In the genomic region with DNA sequence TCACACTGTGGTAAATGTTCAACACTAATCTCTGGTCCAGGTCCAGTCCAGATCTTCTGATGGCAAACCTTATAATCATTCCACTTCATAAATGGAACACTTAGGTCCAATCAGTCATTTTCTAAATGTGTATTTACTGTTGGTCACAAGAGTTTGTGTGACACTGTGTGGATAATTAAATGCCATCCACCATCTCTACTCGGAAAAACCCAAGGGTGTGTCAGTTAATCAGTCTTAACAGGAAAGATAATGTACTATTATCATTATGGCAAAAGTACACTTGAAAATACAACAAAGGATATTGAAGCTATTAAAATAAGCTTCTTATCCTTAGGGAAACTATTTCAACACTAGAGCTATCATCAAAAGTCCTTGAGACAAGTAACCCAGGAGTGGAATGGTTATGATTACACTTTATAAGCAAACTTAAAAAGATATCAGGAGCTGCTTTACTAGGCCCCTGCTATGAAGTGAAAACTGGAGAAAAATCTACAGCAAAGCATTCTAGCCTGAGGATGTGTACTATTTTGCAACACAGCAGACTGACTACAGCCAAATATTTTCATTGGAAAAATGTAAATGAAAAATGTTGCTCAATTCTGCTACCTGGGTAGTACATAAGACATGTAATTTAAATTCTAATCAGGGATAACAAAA, we compare ENCODE assay signal across 31 cellular contexts.
A peak's percentile ranks its signal among the peaks of the same experiment; 100 is the strongest.
DNase-seq lines count a peak whose midpoint lies in the region; ATAC-seq and TF ChIP-seq lines count a peak whose summit lies in the region.
"Had no signal": no experiment of that assay in that cellular context is flagged by ENCODE, and none has a peak within 500 bp of the region (broad histone marks: within the 10 kb centered on the region; RNA-seq: fewer than 3 reads in every experiment).

No MANE protein-coding gene starts in this region.

- H3K27me3 ChIP-seq in effector memory CD4-positive, alpha-beta T cell (replicated peaks; ENCODE audit: control insufficient read depth, insufficient read depth, low read length, poor library complexity, severe bottlenecking) = no peaks in the 10 kb centered on the region
- H3K27me3 ChIP-seq: MG63, SJSA1, upper lobe of right lung had no signal

- no peaks in the 10 kb centered on the region for H3K4me1 Mint-ChIP-seq in osteocyte (ENCODE audit: unreplicated experiment)
- H3K4me1 Mint-ChIP-seq: activated CD4-positive, alpha-beta T cell treated with anti-CD3 and anti-CD28 coated beads, Interleukin-2, amount 10 ng/mL, durations not matched to agents 7 days and 5 days; CD14-positive monocyte; stimulated activated naive B cell treated with anti-CD40 and anti-IgM and Interleukin-4, amounts not matched to agents 10 μg/mL and 1 μg/mL and 100 μg/mL, for 72 hours had no signal

- no peak overlapping the region for H3K4me3 Mint-ChIP-seq in osteocyte (ENCODE audit: unreplicated experiment)
- H3K4me3 Mint-ChIP-seq: activated B cell treated with CpG ODN at 0.5 μM for 24 hours; activated CD4-positive, alpha-beta T cell treated with anti-CD3 and anti-CD28 coated beads, Interleukin-2, amount 10 ng/mL, durations not matched to agents 7 days and 5 days; activated naive CD8-positive, alpha-beta T cell; CD14-positive monocyte; effector memory CD8-positive, alpha-beta T cell; GM23338; natural killer cell treated with Interleukin-12 subunit alpha and Interleukin-12 subunit beta and Interleukin-15 and Interleukin-18, amount 100 ng/mL, for 72 hours; stimulated activated naive B cell treated with anti-CD40 and anti-IgM and Interleukin-4, amounts not matched to agents 10 μg/mL and 1 μg/mL and 100 μg/mL, for 72 hours had no signal

- DNase-seq in NCI-H187 treated with DMSO at 0.1 percent for 48 hours (lab: John Stamatoyannopoulos, UW) = peak; percentile 50
- DNase-seq in NCI-H226 = peak; percentile 37
- peak; percentile 22 for DNase-seq in fibroblast of peridontal ligament (ENCODE audit: extremely low read depth)
- peak; percentile 11 for DNase-seq in renal cortical epithelial cell (ENCODE audit: low read depth)
- no peak for DNase-seq in osteocyte (ENCODE audit: extremely low spot score, unreplicated experiment)
- no peak for DNase-seq in effector memory CD4-positive, alpha-beta T cell
- DNase-seq: activated B cell treated with CpG ODN at 0.5 μM for 24 hours; activated CD4-positive, alpha-beta T cell treated with anti-CD3 and anti-CD28 coated beads, Interleukin-2, amount 10 ng/mL, durations not matched to agents 7 days and 5 days; activated effector memory CD4-positive, alpha-beta T cell treated with anti-CD3 and anti-CD28 coated beads, Interleukin-2, amount 50 U/mL, for 16 hours; activated T-cell treated with anti-CD3 and anti-CD28 coated beads, Interleukin-2, amount 50 U/mL, for 1 hour; aorta; caudate nucleus; cortex of kidney; DND-41; effector memory CD8-positive, alpha-beta T cell; GF-D8; KBM-7; MG63; NCI-H1436; NCI-H2081 treated with DMSO at 0.1 percent for 48 hours; NCI-H446 treated with DMSO at 0.1 percent for 48 hours; stimulated activated naive B cell treated with anti-CD40 and anti-IgM and Interleukin-4, amounts not matched to agents 10 μg/mL and 1 μg/mL and 100 μg/mL, for 72 hours; T-helper 1 cell; upper lobe of right lung had no signal

- H3K27me3 Mint-ChIP-seq in osteocyte (ENCODE audit: unreplicated experiment) = peaks cover 26% of the 10 kb centered on the region
- H3K27me3 Mint-ChIP-seq: activated B cell treated with CpG ODN at 0.5 μM for 24 hours; activated CD4-positive, alpha-beta T cell treated with anti-CD3 and anti-CD28 coated beads, Interleukin-2, amount 10 ng/mL, durations not matched to agents 7 days and 5 days; stimulated activated naive B cell treated with anti-CD40 and anti-IgM and Interleukin-4, amounts not matched to agents 10 μg/mL and 1 μg/mL and 100 μg/mL, for 72 hours had no signal

- TF ChIP-seq CTCF in osteocyte (IDR thresholded peaks at IDR 0.05) = no peak

- no peaks in the 10 kb centered on the region for H3K9me3 ChIP-seq in effector memory CD4-positive, alpha-beta T cell (ENCODE audit: control insufficient read depth, low read length)
- H3K9me3 ChIP-seq: MG63, SJSA1, upper lobe of right lung had no signal

- H3K36me3 ChIP-seq in effector memory CD4-positive, alpha-beta T cell (ENCODE audit: control insufficient read depth, insufficient read depth, low read length) = no peaks in the 10 kb centered on the region
- H3K36me3 ChIP-seq: MG63, SJSA1, upper lobe of right lung had no signal

- ATAC-seq in GM21360 (IDR thresholded peaks at IDR 0.05; ENCODE audit: unreplicated experiment) = no peak
- ATAC-seq: effector memory CD8-positive, alpha-beta T cell; GM23338; natural killer cell treated with Interleukin-12 subunit alpha and Interleukin-12 subunit beta and Interleukin-15 and Interleukin-18, amount 100 ng/mL, for 72 hours; stimulated activated naive B cell treated with anti-CD40 and anti-IgM and Interleukin-4, amounts not matched to agents 10 μg/mL and 1 μg/mL and 100 μg/mL, for 72 hours; upper lobe of right lung had no signal

- no peaks in the 10 kb centered on the region for H3K36me3 Mint-ChIP-seq in osteocyte (ENCODE audit: unreplicated experiment)
- H3K36me3 Mint-ChIP-seq: activated naive CD8-positive, alpha-beta T cell; CD14-positive monocyte; natural killer cell treated with Interleukin-12 subunit alpha and Interleukin-12 subunit beta and Interleukin-15 and Interleukin-18, amount 100 ng/mL, for 72 hours; stimulated activated naive B cell treated with anti-CD40 and anti-IgM and Interleukin-4, amounts not matched to agents 10 μg/mL and 1 μg/mL and 100 μg/mL, for 72 hours had no signal

- H3K9me3 Mint-ChIP-seq in osteocyte (ENCODE audit: unreplicated experiment) = no peaks in the 10 kb centered on the region
- H3K9me3 Mint-ChIP-seq: activated B cell treated with CpG ODN at 0.5 μM for 24 hours; activated CD4-positive, alpha-beta T cell treated with anti-CD3 and anti-CD28 coated beads, Interleukin-2, amount 10 ng/mL, durations not matched to agents 7 days and 5 days; effector memory CD8-positive, alpha-beta T cell; GM23338; natural killer cell treated with Interleukin-12 subunit alpha and Interleukin-12 subunit beta and Interleukin-15 and Interleukin-18, amount 100 ng/mL, for 72 hours; stimulated activated naive B cell treated with anti-CD40 and anti-IgM and Interleukin-4, amounts not matched to agents 10 μg/mL and 1 μg/mL and 100 μg/mL, for 72 hours had no signal

- no peak overlapping the region for H3K4me3 ChIP-seq in effector memory CD4-positive, alpha-beta T cell (ENCODE audit: insufficient read depth, low read depth, low read length, poor library complexity, severe bottlenecking)
- H3K4me3 ChIP-seq: GM23338, MG63, SJSA1, skin epidermis, upper lobe of right lung had no signal

- no peak overlapping the region for H3K27ac Mint-ChIP-seq in osteocyte (ENCODE audit: unreplicated experiment)
- H3K27ac Mint-ChIP-seq: activated B cell treated with CpG ODN at 0.5 μM for 24 hours; activated CD4-positive, alpha-beta T cell treated with anti-CD3 and anti-CD28 coated beads, Interleukin-2, amount 10 ng/mL, durations not matched to agents 7 days and 5 days; activated naive CD8-positive, alpha-beta T cell; CD14-positive monocyte; effector memory CD8-positive, alpha-beta T cell; GM23338; natural killer cell treated with Interleukin-12 subunit alpha and Interleukin-12 subunit beta and Interleukin-15 and Interleukin-18, amount 100 ng/mL, for 72 hours; stimulated activated naive B cell treated with anti-CD40 and anti-IgM and Interleukin-4, amounts not matched to agents 10 μg/mL and 1 μg/mL and 100 μg/mL, for 72 hours had no signal

- no peaks in the 10 kb centered on the region for H3K4me1 ChIP-seq in effector memory CD4-positive, alpha-beta T cell (ENCODE audit: control insufficient read depth, insufficient read depth, low read length, poor library complexity, severe bottlenecking)
- H3K4me1 ChIP-seq: upper lobe of right lung had no signal

- no peak overlapping the region for H3K27ac ChIP-seq in effector memory CD4-positive, alpha-beta T cell (ENCODE audit: insufficient read depth, low read length, poor library complexity, severe bottlenecking)
- H3K27ac ChIP-seq: SJSA1, upper lobe of right lung had no signal

Comparison
In these comparisons a context has a peak if more than half of its experiments do, and no peak if none do; other contexts are left out.
1. DNase-seq: peak in NCI-H187 treated with DMSO at 0.1 percent for 48 hours (single experiment), NCI-H226 (single experiment), fibroblast of peridontal ligament (single experiment) and renal cortical epithelial cell (single experiment); none in osteocyte (single experiment) and effector memory CD4-positive, alpha-beta T cell (0 of 3).